In the genomic region with DNA sequence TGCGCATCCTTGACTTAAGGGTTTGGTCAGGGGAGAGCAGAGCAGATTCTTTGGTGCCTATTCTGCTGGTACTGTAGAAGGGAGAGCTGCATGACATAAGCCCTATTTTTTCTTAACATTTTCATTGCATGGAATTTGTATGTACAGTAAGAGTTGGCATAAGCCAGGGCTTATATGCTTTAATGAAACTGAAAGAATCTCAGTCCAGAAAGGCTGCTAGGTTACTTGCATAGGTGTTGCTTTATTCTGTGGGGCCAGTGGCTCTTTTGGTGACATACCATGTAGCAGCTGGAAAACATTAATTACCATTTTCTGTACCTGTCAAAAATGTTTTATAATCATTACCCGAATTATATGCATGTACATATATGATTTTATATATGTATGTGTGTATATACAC, we compare ENCODE assay signal across 31 cellular contexts.
"Had no signal": no experiment of that assay in that cellular context is flagged by ENCODE, and none has a peak within 500 bp of the region (broad histone marks: within the 10 kb centered on the region; RNA-seq: fewer than 3 reads in every experiment).

No MANE protein-coding gene starts in this region.

- H3K27me3 Mint-ChIP-seq: activated CD4-positive, alpha-beta memory T cell treated with anti-CD3 and anti-CD28 coated beads for 36 hours; activated CD4-positive, alpha-beta T cell treated with anti-CD3 and anti-CD28 coated beads for 36 hours; activated CD4-positive, alpha-beta T cell treated with anti-CD3 and anti-CD28 coated beads, Interleukin-2, amount 10 ng/mL, durations not matched to agents 24 days and 14 days; activated CD8-positive, alpha-beta memory T cell treated with anti-CD3 and anti-CD28 coated beads, Interleukin-2, amount 10 ng/mL, durations not matched to agents 7 days and 5 days; activated naive CD4-positive, alpha-beta T cell treated with anti-CD3 and anti-CD28 coated beads, Interleukin-2, amount 50 U/mL, for 24 hours; activated naive CD8-positive, alpha-beta T cell treated with anti-CD3 and anti-CD28 coated beads for 36 hours; activated naive CD8-positive, alpha-beta T cell treated with anti-CD3 and anti-CD28 coated beads, Interleukin-2, amount 50 U/mL, for 24 hours; effector memory CD8-positive, alpha-beta T cell had no signal

- H3K27me3 ChIP-seq: adrenal gland, body of pancreas, esophagus squamous epithelium, gastroesophageal sphincter had no signal

- H3K9me3 ChIP-seq: adrenal gland had no signal

- H3K27ac ChIP-seq: adrenal gland, body of pancreas, esophagus squamous epithelium, gastroesophageal sphincter had no signal

- H3K4me3 Mint-ChIP-seq: activated CD4-positive, alpha-beta memory T cell treated with anti-CD3 and anti-CD28 coated beads for 36 hours; activated CD4-positive, alpha-beta T cell treated with anti-CD3 and anti-CD28 coated beads for 36 hours; activated CD4-positive, alpha-beta T cell treated with anti-CD3 and anti-CD28 coated beads, Interleukin-2, amount 10 ng/mL, durations not matched to agents 24 days and 14 days; activated CD8-positive, alpha-beta memory T cell treated with anti-CD3 and anti-CD28 coated beads, Interleukin-2, amount 10 ng/mL, durations not matched to agents 7 days and 5 days; activated CD8-positive, alpha-beta T cell treated with anti-CD3 and anti-CD28 coated beads, Interleukin-2, amount 10 ng/mL, durations not matched to agents 7 days and 5 days; activated naive CD4-positive, alpha-beta T cell treated with anti-CD3 and anti-CD28 coated beads for 36 hours; activated naive CD4-positive, alpha-beta T cell treated with anti-CD3 and anti-CD28 coated beads, Interleukin-2, amount 50 U/mL, for 24 hours; activated naive CD8-positive, alpha-beta T cell treated with anti-CD3 and anti-CD28 coated beads for 36 hours; activated naive CD8-positive, alpha-beta T cell treated with anti-CD3 and anti-CD28 coated beads, Interleukin-2, amount 50 U/mL, for 24 hours; activated T-helper 1 cell treated with anti-CD3 and anti-CD28 coated beads, Interleukin-12 subunit alpha, Interleukin-12 subunit beta, Interleukin-2, Interleukin-4 antibody, amounts not matched to agents 30 ng/mL and 10 ng/mL and 1 ng/mL, durations not matched to agents 14 hours and 24 hours and 36 hours; effector memory CD8-positive, alpha-beta T cell had no signal

- ATAC-seq: activated CD4-positive, alpha-beta T cell treated with anti-CD3 and anti-CD28 coated beads for 36 hours; activated CD8-positive, alpha-beta memory T cell treated with anti-CD3 and anti-CD28 coated beads, Interleukin-2, amount 10 ng/mL, durations not matched to agents 7 days and 5 days; activated CD8-positive, alpha-beta T cell treated with anti-CD3 and anti-CD28 coated beads, Interleukin-2, amount 10 ng/mL, durations not matched to agents 7 days and 5 days; activated naive CD8-positive, alpha-beta T cell treated with anti-CD3 and anti-CD28 coated beads, Interleukin-2, amount 50 U/mL, for 24 hours; body of pancreas; effector memory CD8-positive, alpha-beta T cell; gastroesophageal sphincter had no signal

- H3K4me1 Mint-ChIP-seq: activated naive CD4-positive, alpha-beta T cell treated with anti-CD3 and anti-CD28 coated beads, Interleukin-2, amount 50 U/mL, for 24 hours had no signal

- H3K27ac Mint-ChIP-seq: activated CD4-positive, alpha-beta memory T cell treated with anti-CD3 and anti-CD28 coated beads for 36 hours; activated CD4-positive, alpha-beta T cell treated with anti-CD3 and anti-CD28 coated beads for 36 hours; activated CD4-positive, alpha-beta T cell treated with anti-CD3 and anti-CD28 coated beads, Interleukin-2, amount 10 ng/mL, durations not matched to agents 24 days and 14 days; activated CD8-positive, alpha-beta memory T cell treated with anti-CD3 and anti-CD28 coated beads, Interleukin-2, amount 10 ng/mL, durations not matched to agents 7 days and 5 days; activated CD8-positive, alpha-beta T cell treated with anti-CD3 and anti-CD28 coated beads, Interleukin-2, amount 10 ng/mL, durations not matched to agents 7 days and 5 days; activated naive CD4-positive, alpha-beta T cell treated with anti-CD3 and anti-CD28 coated beads for 36 hours; activated naive CD4-positive, alpha-beta T cell treated with anti-CD3 and anti-CD28 coated beads, Interleukin-2, amount 50 U/mL, for 24 hours; activated naive CD8-positive, alpha-beta T cell treated with anti-CD3 and anti-CD28 coated beads for 36 hours; activated naive CD8-positive, alpha-beta T cell treated with anti-CD3 and anti-CD28 coated beads, Interleukin-2, amount 50 U/mL, for 24 hours; activated T-helper 1 cell treated with anti-CD3 and anti-CD28 coated beads, Interleukin-12 subunit alpha, Interleukin-12 subunit beta, Interleukin-2, Interleukin-4 antibody, amounts not matched to agents 30 ng/mL and 10 ng/mL and 1 ng/mL, durations not matched to agents 14 hours and 24 hours and 36 hours; activated T-helper 2 cell treated with anti-CD3 and anti-CD28 coated beads, Interferon-gamma antibody, Interleukin-2, Interleukin-4, amounts not matched to agents 10 μg/mL and 5 μg/mL and 100 μg/mL, durations not matched to agents 14 hours and 24 hours and 36 hours had no signal

- H3K4me3 ChIP-seq: adrenal gland, body of pancreas, esophagus squamous epithelium, gastroesophageal sphincter had no signal

- DNase-seq: activated CD4-positive, alpha-beta memory T cell treated with anti-CD3 and anti-CD28 coated beads for 36 hours; activated CD4-positive, alpha-beta T cell treated with anti-CD3 and anti-CD28 coated beads for 36 hours; activated CD4-positive, alpha-beta T cell treated with anti-CD3 and anti-CD28 coated beads, Interleukin-2, amount 10 ng/mL, durations not matched to agents 24 days and 14 days; activated CD4-positive, CD25-positive, alpha-beta regulatory T cell; activated CD4-positive, CD25-positive, alpha-beta regulatory T cell treated with anti-CD3 and anti-CD28 coated beads, Interleukin-2, amount 50 U/mL, for 72 hours; activated CD8-positive, alpha-beta memory T cell treated with anti-CD3 and anti-CD28 coated beads, Interleukin-2, amount 10 ng/mL, durations not matched to agents 7 days and 5 days; activated CD8-positive, alpha-beta memory T cell treated with anti-CD3 and anti-CD28 coated beads, Interleukin-2, amount 50 U/mL, for 4 hours; activated CD8-positive, alpha-beta T cell treated with anti-CD3 and anti-CD28 coated beads, Interleukin-2, amount 10 ng/mL, durations not matched to agents 7 days and 5 days; activated effector memory CD4-positive, alpha-beta T cell treated with anti-CD3 and anti-CD28 coated beads, Interleukin-2, amount 50 U/mL, for 16 hours; activated naive CD4-positive, alpha-beta T cell treated with anti-CD3 and anti-CD28 coated beads for 36 hours; activated naive CD8-positive, alpha-beta T cell treated with anti-CD3 and anti-CD28 coated beads for 36 hours; activated naive CD8-positive, alpha-beta T cell treated with anti-CD3 and anti-CD28 coated beads, Interleukin-2, amount 50 U/mL, for 24 hours; activated T-cell treated with anti-CD3 and anti-CD28 coated beads, Interleukin-2, amount 50 U/mL, for 1 hour; activated T-cell treated with anti-CD3 and anti-CD28 coated beads, Interleukin-2, amount 50 U/mL, for 48 hours; adrenal gland; amygdala; aorta; body of pancreas; caudate nucleus; cortex of kidney; dermis blood vessel endothelial cell; effector CD4-positive, alpha-beta T cell; effector memory CD8-positive, alpha-beta T cell; erythroblast; esophagus squamous epithelium; foreskin melanocyte; hippocampal formation had no signal

- H3K36me3 ChIP-seq: adrenal gland, gastroesophageal sphincter had no signal
